In the genomic region with DNA sequence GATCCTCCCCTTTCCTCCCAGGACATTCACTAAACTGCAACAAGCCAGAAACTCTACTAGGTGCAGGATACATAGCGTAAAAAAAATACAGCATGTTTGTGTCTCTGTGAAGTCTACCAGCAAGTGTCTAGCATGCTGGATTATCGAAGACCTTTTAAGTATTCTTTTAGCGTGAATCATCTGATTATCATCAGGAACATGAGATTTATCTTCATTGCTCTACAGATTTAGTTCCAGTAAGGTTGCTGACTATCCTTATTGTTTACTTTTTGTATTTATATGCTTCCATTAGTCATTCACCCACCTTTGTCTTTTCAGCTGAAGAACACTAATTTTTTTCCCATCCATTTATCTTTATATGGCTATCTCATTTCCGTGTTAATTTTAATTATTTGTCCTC, we compare ENCODE assay signal across 27 cellular contexts.
DNase-seq lines count a peak whose midpoint lies in the region; ATAC-seq, FAIRE-seq and TF ChIP-seq lines count a peak whose summit lies in the region.
"Had no signal": no experiment of that assay in that cellular context is flagged by ENCODE, and none has a peak within 500 bp of the region (broad histone marks: within the 10 kb centered on the region; RNA-seq: fewer than 3 reads in every experiment).

No MANE protein-coding gene starts in this region.

- peak; percentile 24 for ATAC-seq in body of pancreas
- ATAC-seq in pancreas: peak; percentile 56 to 73 (median 60)
- ATAC-seq in GM19455 (IDR thresholded peaks at IDR 0.05; ENCODE audit: unreplicated experiment): no peak
- ATAC-seq in left cardiac atrium: no peak
- ATAC-seq: CD8-positive, alpha-beta T cell; Right ventricle myocardium inferior; SK-N-SH treated with all-trans-retinoic acid at 6 μM for 48 hours had no signal

- H3K27me3 ChIP-seq in body of pancreas (no peaks in the 10 kb centered on the region), pancreas (no peaks in the 10 kb centered on the region)
- H3K27me3 ChIP-seq: SJCRH30 had no signal

- no peak for TF ChIP-seq POLR2A in body of pancreas (IDR thresholded peaks at IDR 0.05)

- DNase-seq in EH (ENCODE audit: low read depth) (peak; percentile 12), LNCaP clone FGC (ENCODE audit: low read depth) (peak; percentile 35), body of pancreas (no peak), pancreas (no peak), left cardiac atrium (no peak)
- no peak for DNase-seq in activated CD4-positive, alpha-beta T cell treated with anti-CD3 and anti-CD28 coated beads for 1 hour
- DNase-seq: Caco-2; CD8-positive, alpha-beta T cell; GM23248; Karpas-422; MV-4-11; NCI-H1105 treated with DMSO at 0.1 percent for 48 hours; NCI-H146; NCI-H2029; NCI-H446 treated with DMSO at 0.1 percent for 48 hours; NCI-H526; NCI-H82; NK-92 treated with Interleukin-12 subunit alpha and Interleukin-12 subunit beta, amount 100 ng/mL, for 24 hours; SJCRH30 had no signal

- intact Hi-C loops in body of pancreas (cut with DNase I) (no loop called here), pancreas (cut with DNase I) (no loop called here), left cardiac atrium (cut with DNase I) (no loop called here)

- H3K9me3 ChIP-seq in body of pancreas (no peaks in the 10 kb centered on the region), pancreas (no peaks in the 10 kb centered on the region)
- H3K9me3 ChIP-seq: Caco-2, HAP-1, SJCRH30 had no signal

- no peak overlapping the region for H3K4me3 ChIP-seq in LNCaP clone FGC (ENCODE audit: low read depth, low read length)
- no peak overlapping the region for H3K4me3 ChIP-seq in body of pancreas
- H3K4me3 ChIP-seq in pancreas: no peak overlapping the region
- H3K4me3 ChIP-seq: GM23248, HAP-1, PC-9, SJCRH30 had no signal

- H3K27ac ChIP-seq in body of pancreas (peak overlapping the region in 1 of 4 donors; percentile 31), pancreas (peak overlapping the region in 1 of 4 donors; percentile 48)
- H3K27ac ChIP-seq: 22Rv1, C4-2B, GM23248, HL-60, PC-9, SJCRH30 had no signal

- TF ChIP-seq CTCF in LNCaP clone FGC (IDR thresholded peaks at IDR 0.05; ENCODE audit: control insufficient read depth, extremely low read depth, insufficient read depth) (no peak), body of pancreas (IDR thresholded peaks at IDR 0.05) (no peak), pancreas (IDR thresholded peaks at IDR 0.05) (no peak)

- no peaks in the 10 kb centered on the region for H3K36me3 ChIP-seq in body of pancreas (replicated peaks in 1 of 2; ENCODE audit: insufficient read depth in 1 of 2, low read depth in 2 of 2)
- no peaks in the 10 kb centered on the region for H3K36me3 ChIP-seq in pancreas

- H3K4me1 ChIP-seq in body of pancreas (peaks cover 25% of the 10 kb centered on the region), pancreas (peaks cover 13 to 33% (median 25%) of the 10 kb centered on the region in 3 donors)
- H3K4me1 ChIP-seq: Caco-2, SJCRH30 had no signal

- 56% methylated on average over 4 of the region's 4 CpGs for WGBS in body of pancreas, 2 donors
- 56% methylated on average over 4 of the region's 4 CpGs for WGBS in pancreas, 2 donors

- no peak for FAIRE-seq in pancreas (lab: Jason Lieb, UNC)

Comparison
In these comparisons a context has a peak if more than half of its experiments do, and no peak if none do; other contexts are left out.
1. DNase-seq: peak in EH (single experiment) and LNCaP clone FGC (single experiment); none in body of pancreas (0 of 4), pancreas (0 of 6), activated CD4-positive, alpha-beta T cell treated with anti-CD3 and anti-CD28 coated beads for 1 hour (single experiment) and left cardiac atrium (single experiment).
2. ATAC-seq: peak in body of pancreas (single experiment) and pancreas (4 of 4); none in GM19455 (single experiment) and left cardiac atrium (0 of 2).